13 cellular contexts compared by ENCODE assay signal in genomic region chr18:7601249-7601620, GRCh38. TPM values are rescaled to one million over a fixed set of nuclear protein-coding genes. Genes with fewer than 3 reads are reported as not detected.
DNase-seq lines count a peak whose midpoint lies in the region; ATAC-seq, FAIRE-seq and TF ChIP-seq lines count a peak whose summit lies in the region.
"Had no signal": no experiment of that assay in that cellular context is flagged by ENCODE, and none has a peak within 500 bp of the region (broad histone marks: within the 10 kb centered on the region; RNA-seq: fewer than 3 reads in every experiment).

No MANE protein-coding gene starts in this region.

- H3K27me3 ChIP-seq in astrocyte (ENCODE audit: insufficient read depth, low read length), result no peaks in the 10 kb centered on the region
- H3K27me3 ChIP-seq: testis had no signal

- H3K36me3 ChIP-seq in astrocyte (ENCODE audit: insufficient read depth, low read length), result no peaks in the 10 kb centered on the region

- H3K4me2 ChIP-seq in astrocyte (ENCODE audit: low read length), result peak overlapping the region; percentile 70

- DNase-seq in A172 (ENCODE audit: low spot score) (peak; percentile 80), HT1080 (ENCODE audit: low read depth) (peak; percentile 95), astrocyte (ENCODE audit: low read depth) (peak; percentile 90), iris pigment epithelial cell (ENCODE audit: low read depth) (peak; percentile 87), hepatic stellate cell (ENCODE audit: low spot score) (no peak), GM19240 (ENCODE audit: insufficient read length, low spot score) (no peak)
- DNase-seq: activated CD4-positive, alpha-beta T cell treated with anti-CD3 and anti-CD28 coated beads, Interleukin-2, amount 50 U/mL, for 4 hours; activated naive CD4-positive, alpha-beta T cell treated with Interleukin-2 at 50 U/mL for 16 hours; cortex of kidney; NCI-H1930; testis had no signal

- FAIRE-seq in astrocyte (lab: Jason Lieb, UNC), result no peak

- no peaks in the 10 kb centered on the region for H3K9me3 Mint-ChIP-seq in astrocyte (ENCODE audit: unreplicated experiment)

- H3K27me3 Mint-ChIP-seq in astrocyte (ENCODE audit: low read depth, unreplicated experiment), result no peaks in the 10 kb centered on the region

- no peak for ATAC-seq in GM19328 (IDR thresholded peaks at IDR 0.05; ENCODE audit: unreplicated experiment)
- no peak for ATAC-seq in GM19452 (IDR thresholded peaks at IDR 0.05; ENCODE audit: unreplicated experiment)

- peaks cover 38% of the 10 kb centered on the region for H3K4me1 Mint-ChIP-seq in astrocyte (ENCODE audit: low read depth, unreplicated experiment)

- peak overlapping the region; percentile 50 for H3K27ac Mint-ChIP-seq in astrocyte (ENCODE audit: unreplicated experiment)

- no peaks in the 10 kb centered on the region for H3K9me3 ChIP-seq in astrocyte (ENCODE audit: insufficient read depth, low read depth, low read length)
- H3K9me3 ChIP-seq: testis had no signal

- H2AFZ ChIP-seq in astrocyte (ENCODE audit: low read depth, low read length), result no peak overlapping the region

- H3K4me3 Mint-ChIP-seq in astrocyte (ENCODE audit: unreplicated experiment), result peak overlapping the region; percentile 3

- H3K4me1 ChIP-seq in astrocyte (ENCODE audit: insufficient read depth, low read length), result peaks cover 24% of the 10 kb centered on the region
- H3K4me1 ChIP-seq: testis had no signal

- H3K36me3 Mint-ChIP-seq in astrocyte (ENCODE audit: low read depth, unreplicated experiment), result no peaks in the 10 kb centered on the region

- no peak overlapping the region for H3K9ac ChIP-seq in astrocyte (ENCODE audit: low read length)

- peaks cover 28% of the 10 kb centered on the region for H4K20me1 ChIP-seq in astrocyte (ENCODE audit: insufficient read depth, low read length)

- peak overlapping the region; percentile 0 for H3K4me3 ChIP-seq in astrocyte (ENCODE audit: insufficient read depth, low read depth, low read length)
- H3K4me3 ChIP-seq: testis had no signal

- TF ChIP-seq CTCF in astrocyte (IDR thresholded peaks at IDR 0.05; ENCODE audit: insufficient read depth, low read depth, low read length), result peak; percentile 18

- H3K79me2 ChIP-seq in astrocyte (ENCODE audit: insufficient read depth, low read length), result peaks cover 64% of the 10 kb centered on the region

- no peak overlapping the region for H3K27ac ChIP-seq in astrocyte (ENCODE audit: low read depth, low read length)
- H3K27ac ChIP-seq: testis had no signal

RNA-seq across cellular contexts. Expression of gene PTPRM, which starts 34.1 kb away (rescaled TPM):
- total RNA-seq in A172 (2014; rRNA removed; shearing (Covaris generic)), result 19.0 and 26.4 TPM in 2 replicates
- 28.8 and 31.0 TPM in 2 replicates for total RNA-seq in HT1080 (2014; rRNA removed; shearing (Covaris generic))
- polyA plus RNA-seq in HT1080 (2015; cell fraction: cytosol; rRNA removed), result 30.3 and 32.4 TPM in 2 replicates
- polyA plus RNA-seq in HT1080 (2015; cell fraction: nucleus; rRNA removed), result 84.0 and 92.1 TPM in 2 replicates
- total RNA-seq in astrocyte, result 53.1 and 59.6 TPM in 2 replicates

Comparison
In these comparisons a context has a peak if more than half of its experiments do, and no peak if none do; other contexts are left out.
1. DNase-seq: peak in A172 (single experiment), HT1080 (single experiment), astrocyte (single experiment) and iris pigment epithelial cell (single experiment); none in hepatic stellate cell (single experiment) and GM19240 (single experiment).